ENCODE assay signal across 21 cellular contexts in genomic region chr14:68327231-68327630, GRCh38.
DNase-seq lines count a peak whose midpoint lies in the region; ATAC-seq and TF ChIP-seq lines count a peak whose summit lies in the region.
"Had no signal": no experiment of that assay in that cellular context is flagged by ENCODE, and none has a peak within 500 bp of the region (broad histone marks: within the 10 kb centered on the region; RNA-seq: fewer than 3 reads in every experiment).

No MANE protein-coding gene starts in this region.

- H3K27ac Mint-ChIP-seq in memory B cell (peak overlapping the region; percentile 50), immature natural killer cell (no peak overlapping the region)
- H3K27ac Mint-ChIP-seq in stimulated activated naive B cell treated with anti-CD40 and anti-IgM and Interleukin-4, amounts not matched to agents 10 μg/mL and 1 μg/mL and 100 μg/mL, for 72 hours: peak overlapping the region; percentile 67
- H3K27ac Mint-ChIP-seq in activated CD4-positive, alpha-beta T cell treated with anti-CD3 and anti-CD28 coated beads, Interleukin-2, amount 10 ng/mL, durations not matched to agents 7 days and 5 days: no peak overlapping the region
- H3K27ac Mint-ChIP-seq: CD8-positive, alpha-beta T cell; HFFc6 had no signal

- TF ChIP-seq CTCF in left ventricle myocardium inferior (IDR thresholded peaks at IDR 0.05; ENCODE audit: borderline replicate concordance) (no peak), heart left ventricle (IDR thresholded peaks at IDR 0.05) (no peak), OCI-LY1 (IDR thresholded peaks at IDR 0.05; ENCODE audit: low read length) (no peak)

- H3F3A ChIP-seq in OCI-LY1 (ENCODE audit: insufficient read depth, low read length): no peaks in the 10 kb centered on the region

- 74 to 88% (median 77%) methylated on average over 3 of the region's 3 CpGs for WGBS in heart left ventricle, 4 donors

- no peaks in the 10 kb centered on the region for H3K9me2 ChIP-seq in OCI-LY1 (ENCODE audit: low read depth, low read length)

- H4K20me1 ChIP-seq in OCI-LY1 (ENCODE audit: insufficient read depth, low read length): no peaks in the 10 kb centered on the region

- CTCF ChIA-PET in activated CD4-positive, alpha-beta T cell treated with anti-CD3 and anti-CD28 coated beads, Interleukin-2, amount 10 ng/mL, durations not matched to agents 7 days and 5 days (lab: Charles Lee): no interaction called here

- H3K36me3 ChIP-seq in left ventricle myocardium inferior: no peaks in the 10 kb centered on the region
- H3K36me3 ChIP-seq in heart left ventricle: no peaks in the 10 kb centered on the region
- H3K36me3 ChIP-seq in OCI-LY1 (ENCODE audit: insufficient read depth, low read length): no peaks in the 10 kb centered on the region

- peak overlapping the region; percentile 11 for H3K4me2 ChIP-seq in OCI-LY1 (ENCODE audit: low read length)

- no peaks in the 10 kb centered on the region for H3K9me3 ChIP-seq in left ventricle myocardium inferior (replicated peaks)
- no peaks in the 10 kb centered on the region for H3K9me3 ChIP-seq in heart left ventricle
- no peaks in the 10 kb centered on the region for H3K9me3 ChIP-seq in OCI-LY1 (ENCODE audit: low read length)

- H3K79me2 ChIP-seq in OCI-LY1 (ENCODE audit: insufficient read depth, low read length): no peaks in the 10 kb centered on the region

- no peaks in the 10 kb centered on the region for H3K27me3 ChIP-seq in left ventricle myocardium inferior (ENCODE audit: low read depth)
- H3K27me3 ChIP-seq in heart left ventricle: no peaks in the 10 kb centered on the region
- no peaks in the 10 kb centered on the region for H3K27me3 ChIP-seq in OCI-LY1 (ENCODE audit: insufficient read depth, low read length)

- H3K9ac ChIP-seq in OCI-LY1 (ENCODE audit: low read length): peak overlapping the region; percentile 43; the same call in 1 of the 2 replicates

- H3K9me3 Mint-ChIP-seq in memory B cell (no peaks in the 10 kb centered on the region), immature natural killer cell (no peaks in the 10 kb centered on the region)
- H3K9me3 Mint-ChIP-seq in stimulated activated naive B cell treated with anti-CD40 and anti-IgM and Interleukin-4, amounts not matched to agents 10 μg/mL and 1 μg/mL and 100 μg/mL, for 72 hours: peaks cover 2 to 4% of the 10 kb centered on the region in 2 donors
- H3K9me3 Mint-ChIP-seq in activated CD4-positive, alpha-beta T cell treated with anti-CD3 and anti-CD28 coated beads, Interleukin-2, amount 10 ng/mL, durations not matched to agents 7 days and 5 days: no peaks in the 10 kb centered on the region
- H3K9me3 Mint-ChIP-seq: CD8-positive, alpha-beta T cell; H9; HFFc6 had no signal

- H2AFZ ChIP-seq in OCI-LY1 (ENCODE audit: low read length): no peak overlapping the region

- ATAC-seq in heart left ventricle (no peak), memory B cell (ENCODE audit: low read depth) (peak; percentile 83)
- peak; percentile 61 to 79 for ATAC-seq in stimulated activated naive B cell treated with anti-CD40 and anti-IgM and Interleukin-4, amounts not matched to agents 10 μg/mL and 1 μg/mL and 100 μg/mL, for 72 hours (replicated peaks)
- ATAC-seq: CD8-positive, alpha-beta T cell; HepG2; Right ventricle myocardium inferior had no signal

- H3K4me3 Mint-ChIP-seq in memory B cell (no peak overlapping the region), immature natural killer cell (no peak overlapping the region)
- no peak overlapping the region for H3K4me3 Mint-ChIP-seq in stimulated activated naive B cell treated with anti-CD40 and anti-IgM and Interleukin-4, amounts not matched to agents 10 μg/mL and 1 μg/mL and 100 μg/mL, for 72 hours
- H3K4me3 Mint-ChIP-seq in activated CD4-positive, alpha-beta T cell treated with anti-CD3 and anti-CD28 coated beads, Interleukin-2, amount 10 ng/mL, durations not matched to agents 7 days and 5 days: no peak overlapping the region
- H3K4me3 Mint-ChIP-seq: CD8-positive, alpha-beta T cell; H9; HFFc6 had no signal

- no peak for TF ChIP-seq POLR2A in heart left ventricle (IDR thresholded peaks at IDR 0.05)

- intact Hi-C loops in left ventricle myocardium inferior (cut with micrococcal nuclease) (no loop called here), heart left ventricle (cut with DNase I) (no loop called here)

- H3K27ac ChIP-seq in left ventricle myocardium inferior (replicated peaks) (peak overlapping the region; percentile 43), heart left ventricle (peak overlapping the region in 3 of 12 donors; percentile 39 to 50 (median 50)), OCI-LY1 (ENCODE audit: low read depth, low read length, poor library complexity, severe bottlenecking) (peak overlapping the region; percentile 81)

- H3K36me3 Mint-ChIP-seq in memory B cell (peaks cover 2% of the 10 kb centered on the region), immature natural killer cell (no peaks in the 10 kb centered on the region)
- peaks cover 0 to 8% of the 10 kb centered on the region in 2 donors for H3K36me3 Mint-ChIP-seq in stimulated activated naive B cell treated with anti-CD40 and anti-IgM and Interleukin-4, amounts not matched to agents 10 μg/mL and 1 μg/mL and 100 μg/mL, for 72 hours
- H3K36me3 Mint-ChIP-seq in activated CD4-positive, alpha-beta T cell treated with anti-CD3 and anti-CD28 coated beads, Interleukin-2, amount 10 ng/mL, durations not matched to agents 7 days and 5 days (ENCODE audit: low read depth): peaks cover 2% of the 10 kb centered on the region
- H3K36me3 Mint-ChIP-seq: CD8-positive, alpha-beta T cell had no signal

- H3K4me1 ChIP-seq in left ventricle myocardium inferior: peaks cover 12% of the 10 kb centered on the region
- H3K4me1 ChIP-seq in heart left ventricle: peaks cover 0 to 32% (median 0%) of the 10 kb centered on the region in 12 donors
- peaks cover 35% of the 10 kb centered on the region for H3K4me1 ChIP-seq in OCI-LY1 (ENCODE audit: insufficient read depth, low read length, severe bottlenecking)

- H3K4me1 Mint-ChIP-seq in memory B cell: peaks cover 39% of the 10 kb centered on the region
- H3K4me1 Mint-ChIP-seq in stimulated activated naive B cell treated with anti-CD40 and anti-IgM and Interleukin-4, amounts not matched to agents 10 μg/mL and 1 μg/mL and 100 μg/mL, for 72 hours: peaks cover 42 to 70% of the 10 kb centered on the region in 2 donors
- H3K4me1 Mint-ChIP-seq in activated CD4-positive, alpha-beta T cell treated with anti-CD3 and anti-CD28 coated beads, Interleukin-2, amount 10 ng/mL, durations not matched to agents 7 days and 5 days: no peaks in the 10 kb centered on the region
- no peaks in the 10 kb centered on the region for H3K4me1 Mint-ChIP-seq in immature natural killer cell

- H3K4me3 ChIP-seq in left ventricle myocardium inferior: no peak overlapping the region
- H3K4me3 ChIP-seq in heart left ventricle: no peak overlapping the region
- no peak overlapping the region for H3K4me3 ChIP-seq in OCI-LY1 (ENCODE audit: low read depth, low read length, poor library complexity, severe bottlenecking)

- H3K27me3 Mint-ChIP-seq in memory B cell (no peaks in the 10 kb centered on the region), immature natural killer cell (ENCODE audit: low read depth in 3 of 3) (peaks cover 0 to 2% (median 0%) of the 10 kb centered on the region in 3 donors)
- no peaks in the 10 kb centered on the region for H3K27me3 Mint-ChIP-seq in stimulated activated naive B cell treated with anti-CD40 and anti-IgM and Interleukin-4, amounts not matched to agents 10 μg/mL and 1 μg/mL and 100 μg/mL, for 72 hours
- no peaks in the 10 kb centered on the region for H3K27me3 Mint-ChIP-seq in activated CD4-positive, alpha-beta T cell treated with anti-CD3 and anti-CD28 coated beads, Interleukin-2, amount 10 ng/mL, durations not matched to agents 7 days and 5 days

- DNase-seq in left ventricle myocardium inferior (no peak), heart left ventricle (no peak), memory B cell (ENCODE audit: low spot score in 2 of 2) (no peak), activated gamma-delta T cell treated with Interleukin-2 at 50 U/mL for 16 hours (no peak), immature natural killer cell (no peak)
- DNase-seq in stimulated activated naive B cell treated with anti-CD40 and anti-IgM and Interleukin-4, amounts not matched to agents 10 μg/mL and 1 μg/mL and 100 μg/mL, for 72 hours: no peak
- DNase-seq in activated CD4-positive, alpha-beta T cell treated with anti-CD3 and anti-CD28 coated beads, Interleukin-2, amount 10 ng/mL, durations not matched to agents 7 days and 5 days: no peak
- DNase-seq: CD8-positive, alpha-beta T cell; DND-41; H9; HFFc6; KBM-7; NCI-H1092 treated with DMSO at 0.1 percent for 48 hours; NCI-H1436 treated with DMSO at 0.1 percent for 48 hours; NCI-H1930; NCI-H2227 treated with DMSO at 0.1 percent for 48 hours; NCI-H510A; NCI-H774 had no signal

- POLR2A ChIA-PET in activated CD4-positive, alpha-beta T cell treated with anti-CD3 and anti-CD28 coated beads, Interleukin-2, amount 10 ng/mL, durations not matched to agents 7 days and 5 days (lab: Charles Lee): no interaction called here

Comparison
In these comparisons a context has a peak if more than half of its experiments do, and no peak if none do; other contexts are left out.
1. ATAC-seq: peak in memory B cell (single experiment) and stimulated activated naive B cell treated with anti-CD40 and anti-IgM and Interleukin-4, amounts not matched to agents 10 μg/mL and 1 μg/mL and 100 μg/mL, for 72 hours (2 of 2); none in heart left ventricle (0 of 4).
2. H3K27ac Mint-ChIP-seq: peak in memory B cell (single experiment) and stimulated activated naive B cell treated with anti-CD40 and anti-IgM and Interleukin-4, amounts not matched to agents 10 μg/mL and 1 μg/mL and 100 μg/mL, for 72 hours (single experiment); none in activated CD4-positive, alpha-beta T cell treated with anti-CD3 and anti-CD28 coated beads, Interleukin-2, amount 10 ng/mL, durations not matched to agents 7 days and 5 days (single experiment) and immature natural killer cell (0 of 6).